13 cellular contexts compared by ENCODE assay signal in the genomic region with DNA sequence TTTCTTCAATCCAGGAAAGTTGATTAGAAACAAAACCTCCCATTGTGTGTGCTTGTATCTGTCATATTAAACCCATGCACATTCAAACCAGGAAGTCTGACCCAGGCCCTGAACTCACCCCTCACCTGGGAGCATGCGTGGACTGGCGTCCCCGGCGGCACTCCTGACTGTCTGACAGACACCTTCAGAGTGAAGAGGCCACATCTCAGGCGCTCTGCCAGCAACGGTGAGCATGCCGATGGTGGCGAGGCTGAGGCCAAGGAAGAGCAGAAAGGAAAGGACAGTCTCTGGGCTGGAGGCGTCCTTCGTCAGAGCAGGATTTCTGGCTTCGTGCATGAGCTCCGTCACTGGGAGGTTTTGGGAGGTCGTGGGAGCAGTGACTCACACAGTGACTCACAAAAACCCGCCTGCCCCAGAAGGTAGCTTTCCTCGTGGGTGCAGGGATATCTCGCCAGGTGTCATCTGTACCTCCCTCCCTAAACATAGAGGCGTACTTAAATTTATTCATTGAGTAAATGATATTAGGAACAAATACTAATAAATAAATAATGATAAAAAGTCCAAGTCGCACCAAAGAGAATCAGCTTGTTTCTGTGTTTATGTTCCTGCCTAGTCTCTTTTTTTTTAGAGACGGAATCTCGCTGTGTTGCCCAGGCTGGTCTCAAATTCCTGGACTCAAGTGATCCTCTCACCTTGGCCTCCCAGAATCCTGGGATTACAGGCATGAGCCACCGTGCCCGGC. TPM values are rescaled to one million over a fixed set of nuclear protein-coding genes. Genes with fewer than 3 reads are reported as not detected.
A peak's percentile ranks its signal among the peaks of the same experiment; 100 is the strongest.
DNase-seq lines count a peak whose midpoint lies in the region; ATAC-seq and TF ChIP-seq lines count a peak whose summit lies in the region.
"Had no signal": no experiment of that assay in that cellular context is flagged by ENCODE, and none has a peak within 500 bp of the region (broad histone marks: within the 10 kb centered on the region; RNA-seq: fewer than 3 reads in every experiment).

No MANE protein-coding gene starts in this region.

- no peak overlapping the region for H3K14ac ChIP-seq in trophoblast cell (ENCODE audit: low read length)

- peaks cover 66% of the 10 kb centered on the region for H3K4me1 Mint-ChIP-seq in nephron progenitor cell

- H4K91ac ChIP-seq in trophoblast cell (ENCODE audit: low read depth, low read length) = no peak overlapping the region

- no peaks in the 10 kb centered on the region for H3K79me1 ChIP-seq in trophoblast cell (ENCODE audit: low read length)

- H3K23ac ChIP-seq in trophoblast cell (ENCODE audit: low read length) = no peak overlapping the region

- 82% methylated on average over 22 of the region's 22 CpGs for WGBS in GM23248 (ENCODE audit: low coverage in 1 of 2, low lambda C conversion rate in 2 of 2, missing lambda C conversion rate in 2 of 2), 2 experiments
- no CpG with 5 or more reads among the region's 22 CpGs for WGBS in trophoblast cell (ENCODE audit: extremely low coverage, insufficient coverage, insufficient read length)

- peaks cover 5% of the 10 kb centered on the region for H3K27me3 Mint-ChIP-seq in nephron progenitor cell (ENCODE audit: low read depth, poor library complexity)

- no peak for ATAC-seq in HG02938 (IDR thresholded peaks at IDR 0.05; ENCODE audit: unreplicated experiment)
- ATAC-seq: left cardiac atrium had no signal

- H4K8ac ChIP-seq in trophoblast cell (ENCODE audit: low read depth, low read length) = no peak overlapping the region

- H4K20me1 ChIP-seq in GM23248 (ENCODE audit: insufficient read depth) = no peaks in the 10 kb centered on the region

- H4K12ac ChIP-seq in trophoblast cell (ENCODE audit: low read depth, low read length) = no peak overlapping the region

- no peaks in the 10 kb centered on the region for H3K9me2 ChIP-seq in GM23248 (ENCODE audit: insufficient read depth)

- H3K27ac Mint-ChIP-seq in nephron progenitor cell = no peak overlapping the region

- peaks cover 12% of the 10 kb centered on the region for H3K36me3 Mint-ChIP-seq in nephron progenitor cell (ENCODE audit: low read depth)

- H3K27ac ChIP-seq in GM23248 = no peak overlapping the region
- H3K27ac ChIP-seq in trophoblast cell (ENCODE audit: low read depth, low read length) = no peak overlapping the region
- H3K27ac ChIP-seq: esophagus muscularis mucosa, ovary, tibial artery had no signal

- in situ Hi-C loops in GM23248 (cut with MboI) = no loop called here

- H3K27me3 ChIP-seq in GM23248 (replicated peaks; ENCODE audit: insufficient read depth) (no peaks in the 10 kb centered on the region), trophoblast cell (ENCODE audit: insufficient read depth, low read length) (no peaks in the 10 kb centered on the region)
- H3K27me3 ChIP-seq: esophagus muscularis mucosa, ovary, tibial artery had no signal

- no peak overlapping the region for H3K18ac ChIP-seq in trophoblast cell (ENCODE audit: low read length)

- no peaks in the 10 kb centered on the region for H3K9me3 ChIP-seq in GM23248 (ENCODE audit: low read depth)
- peaks cover 3% of the 10 kb centered on the region for H3K9me3 ChIP-seq in trophoblast cell (ENCODE audit: insufficient read depth, low read depth, low read length)
- H3K9me3 ChIP-seq: esophagus muscularis mucosa, ovary, tibial artery had no signal

- H3K4me3 Mint-ChIP-seq in nephron progenitor cell = no peak overlapping the region

- no peak overlapping the region for H2BK120ac ChIP-seq in trophoblast cell (ENCODE audit: insufficient read depth, low read length, poor library complexity)

- H3K9ac ChIP-seq in GM23248 (no peak overlapping the region), trophoblast cell (ENCODE audit: low read length) (no peak overlapping the region)

- 0 out of 2 replicates have a peak, but pooled peaks cover 4% of the 10 kb centered on the region for H3K36me3 ChIP-seq in GM23248 (ENCODE audit: low read depth)
- H3K36me3 ChIP-seq in trophoblast cell (ENCODE audit: control insufficient read depth in 1 of 2, insufficient read depth in 2 of 2, low read length in 2 of 2) = peaks cover 13 to 19% of the 10 kb centered on the region in 2 experiments
- H3K36me3 ChIP-seq: ovary had no signal

- no peaks in the 10 kb centered on the region for H3K9me3 Mint-ChIP-seq in nephron progenitor cell

- peaks cover 8% of the 10 kb centered on the region for H3K79me2 ChIP-seq in GM23248 (ENCODE audit: insufficient read depth)
- H3K79me2 ChIP-seq in trophoblast cell (ENCODE audit: control insufficient read depth, insufficient read depth, low read length, poor library complexity) = no peaks in the 10 kb centered on the region

- H3K4me3 ChIP-seq in GM23248 (no peak overlapping the region), trophoblast cell (ENCODE audit: low read depth, low read length) (peak overlapping the region; percentile 2)
- H3K4me3 ChIP-seq: esophagus muscularis mucosa, ovary, tibial artery had no signal

- H2AK5ac ChIP-seq in trophoblast cell (ENCODE audit: low read length) = no peak overlapping the region

- no peak overlapping the region for H2BK12ac ChIP-seq in trophoblast cell (ENCODE audit: low read length)

- H3K4ac ChIP-seq in trophoblast cell (ENCODE audit: low read depth, low read length) = no peak overlapping the region

- H2AFZ ChIP-seq in GM23248 = no peak overlapping the region
- no peak overlapping the region for H2AFZ ChIP-seq in trophoblast cell (ENCODE audit: insufficient read depth, low read length, poor library complexity)

- no peaks in the 10 kb centered on the region for H3F3A ChIP-seq in GM23248 (ENCODE audit: insufficient read depth)

- peak; percentile 33 for DNase-seq in GM23248
- peak; percentile 29 for DNase-seq in NCI-H226
- DNase-seq in dermis blood vessel endothelial cell = peak; percentile 49
- peak; percentile 41 to 52 for DNase-seq in trophoblast cell
- no peak for DNase-seq in nephron progenitor cell
- no peak for DNase-seq in NAMALWA (ENCODE audit: low spot score)
- DNase-seq: KG1, left cardiac atrium, ovary, Right ventricle myocardium superior, tibial artery had no signal

- no peak for TF ChIP-seq CTCF in nephron progenitor cell (IDR thresholded peaks at IDR 0.05)

- H3K4me1 ChIP-seq in GM23248 (ENCODE audit: insufficient read depth) = no peaks in the 10 kb centered on the region
- H3K4me1 ChIP-seq in trophoblast cell (ENCODE audit: control insufficient read depth in 1 of 2, insufficient read depth in 2 of 2, low read length in 2 of 2) = peaks cover 3 to 4% of the 10 kb centered on the region in 2 experiments

- H3K4me2 ChIP-seq in GM23248 (ENCODE audit: unreplicated experiment) = no peak overlapping the region
- H3K4me2 ChIP-seq in trophoblast cell (ENCODE audit: low read length) = no peak overlapping the region

- no peak overlapping the region for H2BK5ac ChIP-seq in trophoblast cell (ENCODE audit: low read depth, low read length, poor library complexity)

RNA-seq across cellular contexts. Expression of gene IQCE, which starts 13.5 kb away (rescaled TPM):
- 14.9 and 24.4 TPM in 2 replicates for total RNA-seq in GM23248 (2014; rRNA removed; shearing (Covaris generic))
- polyA plus RNA-seq in GM23248 (2016; fragmentation: Nextera tagmentation; extraction: Ambion mirVana) = 12.1 and 14.7 TPM in 2 replicates
- 6.0 and 10.4 TPM in 2 replicates for total RNA-seq in dermis blood vessel endothelial cell
- 6.3 and 6.5 TPM in 2 replicates for polyA plus RNA-seq in trophoblast cell (2013)

RNA-seq across cellular contexts. Expression of gene BRAT1, which starts 16.9 kb away (rescaled TPM):
- total RNA-seq in GM23248 (2014; rRNA removed; shearing (Covaris generic)) = 37.9 and 39.7 TPM in 2 replicates
- polyA plus RNA-seq in GM23248 (2016; fragmentation: Nextera tagmentation; extraction: Ambion mirVana) = 28.6 and 32.4 TPM in 2 replicates
- total RNA-seq in dermis blood vessel endothelial cell = 31.7 and 38.0 TPM in 2 replicates
- 15.5 and 16.6 TPM in 2 replicates for polyA plus RNA-seq in trophoblast cell (2013)

RNA-seq across cellular contexts. Expression of gene LFNG, which starts 52.7 kb away (rescaled TPM):
- total RNA-seq in GM23248 (2014; rRNA removed; shearing (Covaris generic)) = 2.0 and 3.6 TPM in 2 replicates
- polyA plus RNA-seq in GM23248 (2016; fragmentation: Nextera tagmentation; extraction: Ambion mirVana) = 0.18 and 0.19 TPM in 2 replicates
- total RNA-seq in dermis blood vessel endothelial cell = 26.4 and 36.4 TPM in 2 replicates
- polyA plus RNA-seq in trophoblast cell (2013) = 4.9 and 5.3 TPM in 2 replicates

RNA-seq across cellular contexts. Expression of gene TTYH3, which starts 59.5 kb away (rescaled TPM):
- 25.3 and 33.6 TPM in 2 replicates for total RNA-seq in GM23248 (2014; rRNA removed; shearing (Covaris generic))
- 43.5 and 46.0 TPM in 2 replicates for polyA plus RNA-seq in GM23248 (2016; fragmentation: Nextera tagmentation; extraction: Ambion mirVana)
- 72.8 and 159 TPM in 2 replicates for total RNA-seq in dermis blood vessel endothelial cell
- 117 and 118 TPM in 2 replicates for polyA plus RNA-seq in trophoblast cell (2013)

Comparison
In these comparisons a context has a peak if more than half of its experiments do, and no peak if none do; other contexts are left out.
1. DNase-seq: peak in GM23248 (single experiment), NCI-H226 (single experiment), dermis blood vessel endothelial cell (single experiment) and trophoblast cell (2 of 2); none in nephron progenitor cell (single experiment) and NAMALWA (single experiment).